ENCODE assay signal across 24 cellular contexts in genomic region chr2:73995810-73996209, GRCh38. TPM values are rescaled to one million over a fixed set of nuclear protein-coding genes. Genes with fewer than 3 reads are reported as not detected.
A peak's percentile ranks its signal among the peaks of the same experiment; 100 is the strongest.
DNase-seq lines count a peak whose midpoint lies in the region; ATAC-seq and TF ChIP-seq lines count a peak whose summit lies in the region.
"Had no signal": no experiment of that assay in that cellular context is flagged by ENCODE, and none has a peak within 500 bp of the region (broad histone marks: within the 10 kb centered on the region; RNA-seq: fewer than 3 reads in every experiment).

No MANE protein-coding gene starts in this region.

- WGBS in H9 (ENCODE audit: extremely low coverage, insufficient read length, low lambda C conversion rate): no CpG with 5 or more reads among the region's 5 CpGs

- H3K56ac ChIP-seq in H9 (ENCODE audit: insufficient read length, low read depth, low read length): no peak overlapping the region

- TF ChIP-seq CTCF in H9 (conservative IDR thresholded peaks at IDR 0.05): peak; percentile 28; the same call in 2 of the 3 replicates
- no peak for TF ChIP-seq CTCF in omental fat pad (IDR thresholded peaks at IDR 0.05)

- H3K27me3 Mint-ChIP-seq in H9 (ENCODE audit: low read depth) (peaks cover 8% of the 10 kb centered on the region), T-helper 17 cell (no peaks in the 10 kb centered on the region)
- H3K27me3 Mint-ChIP-seq: naive B cell had no signal

- no peak overlapping the region for H3K9ac ChIP-seq in H9 (ENCODE audit: extremely low read depth, insufficient read length, low read length)

- no peak overlapping the region for H2AK5ac ChIP-seq in H9 (ENCODE audit: insufficient read length, low read length)

- no peak overlapping the region for H2BK20ac ChIP-seq in H9 (ENCODE audit: low read depth, low read length, poor library complexity, severe bottlenecking)

- H3K27ac Mint-ChIP-seq in H9 (peak overlapping the region in 1 of 3 experiments; percentile 54; a peak in 1 of 7 replicates), T-helper 17 cell (peak overlapping the region; percentile 98)
- no peak overlapping the region for H3K27ac Mint-ChIP-seq in stimulated activated effector memory CD8-positive, alpha-beta T cell treated with anti-CD3 and anti-CD28 coated beads, Interleukin-12 subunit alpha, Interleukin-12 subunit beta, amount 100 ng/mL, for 72 hours

- H3K18ac ChIP-seq in H9 (ENCODE audit: insufficient read length, low read depth, low read length): no peak overlapping the region

- no peak overlapping the region for H2AFZ ChIP-seq in H9 (ENCODE audit: low read length)

- H3K9me3 ChIP-seq in H9 (ENCODE audit: control insufficient read depth, low read depth, low read length): no peaks in the 10 kb centered on the region
- H3K9me3 ChIP-seq in T-helper 17 cell (ENCODE audit: control insufficient read depth, low read length, poor library complexity, severe bottlenecking): no peaks in the 10 kb centered on the region
- H3K9me3 ChIP-seq: esophagus squamous epithelium had no signal

- H4K8ac ChIP-seq in H9 (replicated peaks; ENCODE audit: insufficient read length, low read depth, low read length): no peak overlapping the region

- H3K23ac ChIP-seq in H9 (ENCODE audit: insufficient read length, low read depth, low read length): no peak overlapping the region

- no peaks in the 10 kb centered on the region for H4K20me1 ChIP-seq in H9 (ENCODE audit: control insufficient read depth, insufficient read depth, insufficient read length)

- H3K4me2 ChIP-seq in H9 (ENCODE audit: insufficient read depth, insufficient read length, low read length): no peak overlapping the region

- H3K4ac ChIP-seq in H9 (ENCODE audit: low read depth, low read length): no peak overlapping the region

- H3T11ph ChIP-seq in H9 (ENCODE audit: low read length): no peak overlapping the region

- H3K36me3 Mint-ChIP-seq in H9 (ENCODE audit: insufficient read depth in 1 of 3, low read depth in 3 of 3) (peaks cover 4 to 9% (median 7%) of the 10 kb centered on the region in 3 experiments; a peak in 6 of 7 replicates), T-helper 17 cell (ENCODE audit: low read depth) (peaks cover 3% of the 10 kb centered on the region)
- H3K36me3 Mint-ChIP-seq in stimulated activated effector memory CD8-positive, alpha-beta T cell treated with anti-CD3 and anti-CD28 coated beads, Interleukin-12 subunit alpha, Interleukin-12 subunit beta, amount 100 ng/mL, for 72 hours: peaks cover 26% of the 10 kb centered on the region

- no peak for ATAC-seq in T-helper 17 cell
- peak; percentile 36 for ATAC-seq in stimulated activated effector memory CD8-positive, alpha-beta T cell treated with anti-CD3 and anti-CD28 coated beads, Interleukin-12 subunit alpha, Interleukin-12 subunit beta, amount 100 ng/mL, for 72 hours
- ATAC-seq in HG03039 (IDR thresholded peaks at IDR 0.05; ENCODE audit: unreplicated experiment): no peak
- no peak for ATAC-seq in omental fat pad (ENCODE audit: low FRiP score)

- no peak overlapping the region for H2BK120ac ChIP-seq in H9 (ENCODE audit: low read depth, low read length, poor library complexity, severe bottlenecking)

- H2BK5ac ChIP-seq in H9 (ENCODE audit: insufficient read length, low read length): no peak overlapping the region

- no peak overlapping the region for H2BK12ac ChIP-seq in H9 (ENCODE audit: insufficient read length, low read depth, low read length)

- peaks cover 3% of the 10 kb centered on the region; the same call in 1 of the 2 replicates for H3K4me1 ChIP-seq in H9 (ENCODE audit: insufficient read depth, low read length)

- H3K79me1 ChIP-seq in H9 (ENCODE audit: insufficient read depth, low read depth, low read length, poor library complexity, severe bottlenecking): no peaks in the 10 kb centered on the region

- H3K27ac ChIP-seq in H9 (ENCODE audit: insufficient read length, low read depth, low read length): no peak overlapping the region
- H3K27ac ChIP-seq: esophagus squamous epithelium had no signal

- H2BK15ac ChIP-seq in H9 (ENCODE audit: low read depth, low read length): no peak overlapping the region

- no peaks in the 10 kb centered on the region for H3K27me3 ChIP-seq in H9 (ENCODE audit: insufficient read depth, low read length)
- H3K27me3 ChIP-seq: esophagus squamous epithelium had no signal

- peaks cover 7% of the 10 kb centered on the region; the same call in 1 of the 2 replicates for H3K79me2 ChIP-seq in H9 (ENCODE audit: insufficient read depth, low read length)

- H3K23me2 ChIP-seq in H9 (ENCODE audit: insufficient read length, low read depth, low read length, poor library complexity, severe bottlenecking): no peaks in the 10 kb centered on the region

- H3K4me3 Mint-ChIP-seq in H9 (no peak overlapping the region), T-helper 17 cell (no peak overlapping the region)
- no peak overlapping the region for H3K4me3 Mint-ChIP-seq in stimulated activated effector memory CD8-positive, alpha-beta T cell treated with anti-CD3 and anti-CD28 coated beads, Interleukin-12 subunit alpha, Interleukin-12 subunit beta, amount 100 ng/mL, for 72 hours
- H3K4me3 Mint-ChIP-seq: CD14-positive monocyte had no signal

- DNase-seq in activated effector memory CD4-positive, alpha-beta T cell treated with anti-CD3 and anti-CD28 coated beads, Interleukin-2, amount 50 U/mL, for 16 hours: peak; percentile 50
- DNase-seq in activated effector memory CD4-positive, alpha-beta T cell treated with Interleukin-2 at 50 U/mL for 16 hours: no peak
- DNase-seq in H9: no peak
- DNase-seq in T-helper 17 cell: no peak
- DNase-seq in stimulated activated effector memory CD8-positive, alpha-beta T cell treated with anti-CD3 and anti-CD28 coated beads, Interleukin-12 subunit alpha, Interleukin-12 subunit beta, amount 100 ng/mL, for 72 hours (ENCODE audit: low spot score in 2 of 2): no peak
- DNase-seq in NCI-H146 (lab: John Stamatoyannopoulos, UW): no peak
- DNase-seq in omental fat pad (ENCODE audit: low spot score): no peak
- DNase-seq: activated CD4-positive, alpha-beta T cell treated with anti-CD3 and anti-CD28 coated beads, Interleukin-2, amount 50 U/mL, for 4 hours; activated naive CD4-positive, alpha-beta T cell treated with anti-CD3 and anti-CD28 coated beads, Interleukin-2, amount 50 U/mL, for 16 hours; activated T-cell treated with anti-CD3 and anti-CD28 coated beads, Interleukin-2, amount 50 U/mL, for 1 hour; effector CD4-positive, alpha-beta T cell; esophagus squamous epithelium; HCEC 1CT; kidney glomerular epithelial cell; mammary epithelial cell; naive B cell; NCI-H1417; NCI-H526 treated with DMSO at 0.1 percent for 48 hours; SHP77 treated with DMSO at 0.1 percent for 48 hours; stimulated activated CD4-positive, alpha-beta T cell treated with anti-CD3 and anti-CD28 coated beads, Interleukin-12 subunit alpha, Interleukin-12 subunit beta, amount 100 ng/mL, for 4 hours; stimulated activated CD8-positive, alpha-beta memory T cell treated with anti-CD3 and anti-CD28 coated beads, Interleukin-4, amount 100 ng/mL, for 48 hours; substantia nigra had no signal

- no peak overlapping the region for H3K14ac ChIP-seq in H9 (ENCODE audit: insufficient read depth, low read length)

- peaks cover 45 to 50% of the 10 kb centered on the region in 2 experiments for H3K4me1 Mint-ChIP-seq in H9
- H3K4me1 Mint-ChIP-seq in T-helper 17 cell: peaks cover 46% of the 10 kb centered on the region
- H3K4me1 Mint-ChIP-seq in stimulated activated effector memory CD8-positive, alpha-beta T cell treated with anti-CD3 and anti-CD28 coated beads, Interleukin-12 subunit alpha, Interleukin-12 subunit beta, amount 100 ng/mL, for 72 hours: peaks cover 70% of the 10 kb centered on the region

- no peak overlapping the region for H4K5ac ChIP-seq in H9 (ENCODE audit: insufficient read length, low read depth, low read length)

- H3K9me3 Mint-ChIP-seq in H9: no peaks in the 10 kb centered on the region
- H3K9me3 Mint-ChIP-seq in stimulated activated effector memory CD8-positive, alpha-beta T cell treated with anti-CD3 and anti-CD28 coated beads, Interleukin-12 subunit alpha, Interleukin-12 subunit beta, amount 100 ng/mL, for 72 hours: peaks cover 5% of the 10 kb centered on the region

- no peak overlapping the region for H4K91ac ChIP-seq in H9 (ENCODE audit: insufficient read length, low read depth, low read length)

RNA-seq across cellular contexts. Expression of gene TET3, which starts 11.1 kb away (rescaled TPM):
- 21.8 and 24.7 TPM in 2 replicates for total RNA-seq in H9 (2021)
- total RNA-seq in T-helper 17 cell: 10 to 100 TPM; 20.3 to 22.5 TPM
- total RNA-seq in omental fat pad: 10 to 100 TPM in 3 of 4 donors, 1 to 10 TPM in 1; 8.6 to 17.8 (median 11.4) TPM
